Comparison of ENCODE assay signal across 15 cellular contexts in genomic region chr21:41560701-41561158, GRCh38. TPM values are rescaled to one million over a fixed set of nuclear protein-coding genes. Genes with fewer than 3 reads are reported as not detected.
"Had no signal": no experiment of that assay in that cellular context is flagged by ENCODE, and none has a peak within 500 bp of the region (broad histone marks: within the 10 kb centered on the region; RNA-seq: fewer than 3 reads in every experiment).

No MANE protein-coding gene starts in this region.

- H3K4me1 ChIP-seq: ascending aorta, vagina had no signal

- H3K36me3 ChIP-seq: ascending aorta, esophagus squamous epithelium, pancreas, vagina had no signal

- H3K27ac ChIP-seq: ascending aorta, esophagus squamous epithelium, pancreas, vagina had no signal

- H3K9me3 ChIP-seq: ascending aorta, esophagus squamous epithelium, pancreas, vagina had no signal

- ATAC-seq: left lobe of liver had no signal

- H3K27ac Mint-ChIP-seq: activated CD4-positive, alpha-beta memory T cell treated with anti-CD3 and anti-CD28 coated beads for 36 hours; activated naive CD8-positive, alpha-beta T cell treated with anti-CD3 and anti-CD28 coated beads, Interleukin-2, amount 10 ng/mL, durations not matched to agents 7 days and 5 days had no signal

- H3K9me3 Mint-ChIP-seq: activated CD4-positive, alpha-beta memory T cell treated with anti-CD3 and anti-CD28 coated beads for 36 hours; activated naive CD8-positive, alpha-beta T cell treated with anti-CD3 and anti-CD28 coated beads, Interleukin-2, amount 10 ng/mL, durations not matched to agents 7 days and 5 days; activated T-cell treated with anti-CD3 and anti-CD28 coated beads, Interleukin-2, amount 50 U/mL, for 4 hours had no signal

- H3K27me3 ChIP-seq: ascending aorta, pancreas, vagina had no signal

- H3K4me3 Mint-ChIP-seq: activated CD4-positive, alpha-beta memory T cell treated with anti-CD3 and anti-CD28 coated beads for 36 hours; activated naive CD8-positive, alpha-beta T cell treated with anti-CD3 and anti-CD28 coated beads, Interleukin-2, amount 10 ng/mL, durations not matched to agents 7 days and 5 days; activated T-cell treated with anti-CD3 and anti-CD28 coated beads, Interleukin-2, amount 50 U/mL, for 4 hours had no signal

- DNase-seq: activated CD4-positive, alpha-beta T cell treated with anti-CD3 and anti-CD28 coated beads for 1 hour; activated gamma-delta T cell treated with Interleukin-2 at 50 U/mL for 16 hours; activated naive CD8-positive, alpha-beta T cell treated with anti-CD3 and anti-CD28 coated beads, Interleukin-2, amount 10 ng/mL, durations not matched to agents 7 days and 5 days; activated T-cell treated with anti-CD3 and anti-CD28 coated beads, Interleukin-2, amount 50 U/mL, for 4 hours; esophagus squamous epithelium; foreskin melanocyte; mammary epithelial cell; pancreas; retina had no signal

- H3K4me3 ChIP-seq: ascending aorta, esophagus squamous epithelium, pancreas, vagina had no signal

- H3K36me3 Mint-ChIP-seq: activated CD4-positive, alpha-beta memory T cell treated with anti-CD3 and anti-CD28 coated beads for 36 hours; activated naive CD8-positive, alpha-beta T cell treated with anti-CD3 and anti-CD28 coated beads, Interleukin-2, amount 10 ng/mL, durations not matched to agents 7 days and 5 days had no signal

RNA-seq across cellular contexts. Expression of gene TMPRSS2, which starts 52.8 kb away (rescaled TPM):
- total RNA-seq: activated CD4-positive, alpha-beta memory T cell treated with anti-CD3 and anti-CD28 coated beads for 36 hours; activated naive CD8-positive, alpha-beta T cell treated with anti-CD3 and anti-CD28 coated beads, Interleukin-2, amount 10 ng/mL, durations not matched to agents 7 days and 5 days; ascending aorta; T-helper 2 cell treated with Interferon-gamma antibody and Interleukin-4, amounts not matched to agents 100 ng/mL and 5 ng/mL, for 36 hours had no signal
- polyA plus RNA-seq: mammary epithelial cell, neural cell had no signal
